ENCODE assay signal across 8 cellular contexts in the genomic region with DNA sequence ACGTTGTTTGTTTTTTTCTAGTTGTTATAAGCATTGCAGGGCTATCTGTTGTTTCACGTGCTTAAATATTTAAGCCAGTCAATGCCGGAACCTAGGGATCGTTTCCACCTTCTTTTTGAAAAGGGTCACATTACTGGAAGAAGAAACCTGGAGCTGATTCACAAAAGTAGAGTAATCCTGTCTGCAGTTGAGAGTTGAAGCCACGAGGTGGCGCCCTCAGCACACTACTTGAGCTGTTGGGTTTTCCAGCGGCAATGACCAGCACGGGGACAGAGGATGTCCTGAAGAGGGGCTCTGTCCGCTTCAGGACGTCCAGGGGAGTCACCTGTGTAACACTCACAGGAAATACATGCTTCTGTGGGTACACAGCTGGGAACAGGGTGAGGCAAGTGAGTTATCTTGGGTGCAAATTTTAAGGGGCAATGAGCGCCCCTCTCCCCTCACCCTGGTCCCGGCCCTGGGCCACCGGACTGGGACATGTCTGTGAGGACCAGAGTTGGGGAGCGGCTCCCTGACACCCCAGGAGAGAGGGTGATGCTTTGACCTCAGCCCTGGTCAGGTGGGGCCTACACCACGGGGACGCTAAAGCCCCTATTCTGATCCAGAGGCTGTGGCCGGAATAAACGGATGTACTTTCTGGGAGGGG.
DNase-seq lines count a peak whose midpoint lies in the region; ATAC-seq and FAIRE-seq lines count a peak whose summit lies in the region.

No MANE protein-coding gene starts in this region.

- ATAC-seq in effector memory CD8-positive, alpha-beta T cell (replicated peaks) = no peak
- ATAC-seq in memory B cell (ENCODE audit: low read depth) (no peak), GM19023 (IDR thresholded peaks at IDR 0.05; ENCODE audit: unreplicated experiment) (no peak)
- ATAC-seq in stimulated activated effector memory CD8-positive, alpha-beta T cell treated with anti-CD3 and anti-CD28 coated beads, Interleukin-12 subunit alpha, Interleukin-12 subunit beta, amount 100 ng/mL, for 72 hours = no peak

- H3K4me3 Mint-ChIP-seq in effector memory CD8-positive, alpha-beta T cell = no peak overlapping the region
- no peak overlapping the region for H3K4me3 Mint-ChIP-seq in memory B cell
- no peak overlapping the region for H3K4me3 Mint-ChIP-seq in stimulated activated effector memory CD8-positive, alpha-beta T cell treated with anti-CD3 and anti-CD28 coated beads, Interleukin-12 subunit alpha, Interleukin-12 subunit beta, amount 100 ng/mL, for 72 hours

- H3K4me1 Mint-ChIP-seq in effector memory CD8-positive, alpha-beta T cell (ENCODE audit: low read depth in 2 of 2) = peaks cover 11 to 12% of the 10 kb centered on the region in 2 donors
- peaks cover 41% of the 10 kb centered on the region for H3K4me1 Mint-ChIP-seq in memory B cell
- peaks cover 26% of the 10 kb centered on the region for H3K4me1 Mint-ChIP-seq in stimulated activated effector memory CD8-positive, alpha-beta T cell treated with anti-CD3 and anti-CD28 coated beads, Interleukin-12 subunit alpha, Interleukin-12 subunit beta, amount 100 ng/mL, for 72 hours

- no peaks in the 10 kb centered on the region for H3K36me3 Mint-ChIP-seq in effector memory CD8-positive, alpha-beta T cell (ENCODE audit: insufficient read depth)
- H3K36me3 Mint-ChIP-seq in memory B cell = peaks cover 8% of the 10 kb centered on the region
- H3K36me3 Mint-ChIP-seq in stimulated activated effector memory CD8-positive, alpha-beta T cell treated with anti-CD3 and anti-CD28 coated beads, Interleukin-12 subunit alpha, Interleukin-12 subunit beta, amount 100 ng/mL, for 72 hours = peaks cover 5% of the 10 kb centered on the region

- FAIRE-seq in GM19239 (lab: Jason Lieb, UNC) = peak; percentile 76

- H3K27ac Mint-ChIP-seq in effector memory CD8-positive, alpha-beta T cell = no peak overlapping the region
- peak overlapping the region; percentile 83 for H3K27ac Mint-ChIP-seq in memory B cell
- peak overlapping the region; percentile 61 for H3K27ac Mint-ChIP-seq in stimulated activated effector memory CD8-positive, alpha-beta T cell treated with anti-CD3 and anti-CD28 coated beads, Interleukin-12 subunit alpha, Interleukin-12 subunit beta, amount 100 ng/mL, for 72 hours

- H3K27me3 Mint-ChIP-seq in effector memory CD8-positive, alpha-beta T cell = peaks cover 12 to 14% of the 10 kb centered on the region in 2 donors
- H3K27me3 Mint-ChIP-seq in memory B cell = peaks cover 6% of the 10 kb centered on the region

- peak; percentile 78 for DNase-seq in AG08396 (ENCODE audit: low spot score)
- DNase-seq in GM19239 (ENCODE audit: insufficient read length, low spot score) = no peak
- peak; percentile 24 for DNase-seq in NCI-H2227 treated with DMSO at 0.1 percent for 48 hours (lab: John Stamatoyannopoulos, UW)
- peak; percentile 68 to 75 for DNase-seq in activated CD4-positive, alpha-beta T cell treated with anti-CD3 and anti-CD28 coated beads, Interleukin-2, amount 50 U/mL, for 48 hours
- peak; percentile 22 to 37 (median 37) for DNase-seq in effector memory CD8-positive, alpha-beta T cell
- peak; percentile 69 to 74 for DNase-seq in memory B cell (ENCODE audit: low spot score in 2 of 2)
- peak; percentile 44 to 73 for DNase-seq in stimulated activated effector memory CD8-positive, alpha-beta T cell treated with anti-CD3 and anti-CD28 coated beads, Interleukin-12 subunit alpha, Interleukin-12 subunit beta, amount 100 ng/mL, for 72 hours (ENCODE audit: low spot score in 2 of 2)

- H3K9me3 Mint-ChIP-seq in effector memory CD8-positive, alpha-beta T cell = no peaks in the 10 kb centered on the region
- peaks cover 3% of the 10 kb centered on the region for H3K9me3 Mint-ChIP-seq in memory B cell
- no peaks in the 10 kb centered on the region for H3K9me3 Mint-ChIP-seq in stimulated activated effector memory CD8-positive, alpha-beta T cell treated with anti-CD3 and anti-CD28 coated beads, Interleukin-12 subunit alpha, Interleukin-12 subunit beta, amount 100 ng/mL, for 72 hours

Comparison
In these comparisons a context has a peak if more than half of its experiments do, and no peak if none do; other contexts are left out.
1. H3K27ac Mint-ChIP-seq: peak in memory B cell (single experiment) and stimulated activated effector memory CD8-positive, alpha-beta T cell treated with anti-CD3 and anti-CD28 coated beads, Interleukin-12 subunit alpha, Interleukin-12 subunit beta, amount 100 ng/mL, for 72 hours (single experiment); none in effector memory CD8-positive, alpha-beta T cell (0 of 2).